In genomic region chr4:165677081-165677480, GRCh38 we compare ENCODE assay signal across 9 cellular contexts.
"Had no signal": no experiment of that assay in that cellular context is flagged by ENCODE, and none has a peak within 500 bp of the region (broad histone marks: within the 10 kb centered on the region; RNA-seq: fewer than 3 reads in every experiment).

No MANE protein-coding gene starts in this region.

- FAIRE-seq: H1, H54, HepG2 had no signal

- H3K36me3 Mint-ChIP-seq: IgD-negative memory B cell had no signal

- H3K4me1 Mint-ChIP-seq: H9, IgD-negative memory B cell had no signal

- H3K27ac ChIP-seq: GM23248, HL-60 had no signal

- H3K9me3 Mint-ChIP-seq: H9 had no signal

- DNase-seq: GM23248, H9, HCEC 1CT, KBM-7 had no signal

- H3K27ac Mint-ChIP-seq: H9, IgD-negative memory B cell had no signal

- H2AFZ ChIP-seq: GM23248 had no signal

- H3K4me3 ChIP-seq: GM23248 had no signal

- H3K4me3 Mint-ChIP-seq: H9, IgD-negative memory B cell had no signal

- H3K27me3 Mint-ChIP-seq: IgD-negative memory B cell had no signal

- ATAC-seq: HepG2 had no signal
